In the genomic region with DNA sequence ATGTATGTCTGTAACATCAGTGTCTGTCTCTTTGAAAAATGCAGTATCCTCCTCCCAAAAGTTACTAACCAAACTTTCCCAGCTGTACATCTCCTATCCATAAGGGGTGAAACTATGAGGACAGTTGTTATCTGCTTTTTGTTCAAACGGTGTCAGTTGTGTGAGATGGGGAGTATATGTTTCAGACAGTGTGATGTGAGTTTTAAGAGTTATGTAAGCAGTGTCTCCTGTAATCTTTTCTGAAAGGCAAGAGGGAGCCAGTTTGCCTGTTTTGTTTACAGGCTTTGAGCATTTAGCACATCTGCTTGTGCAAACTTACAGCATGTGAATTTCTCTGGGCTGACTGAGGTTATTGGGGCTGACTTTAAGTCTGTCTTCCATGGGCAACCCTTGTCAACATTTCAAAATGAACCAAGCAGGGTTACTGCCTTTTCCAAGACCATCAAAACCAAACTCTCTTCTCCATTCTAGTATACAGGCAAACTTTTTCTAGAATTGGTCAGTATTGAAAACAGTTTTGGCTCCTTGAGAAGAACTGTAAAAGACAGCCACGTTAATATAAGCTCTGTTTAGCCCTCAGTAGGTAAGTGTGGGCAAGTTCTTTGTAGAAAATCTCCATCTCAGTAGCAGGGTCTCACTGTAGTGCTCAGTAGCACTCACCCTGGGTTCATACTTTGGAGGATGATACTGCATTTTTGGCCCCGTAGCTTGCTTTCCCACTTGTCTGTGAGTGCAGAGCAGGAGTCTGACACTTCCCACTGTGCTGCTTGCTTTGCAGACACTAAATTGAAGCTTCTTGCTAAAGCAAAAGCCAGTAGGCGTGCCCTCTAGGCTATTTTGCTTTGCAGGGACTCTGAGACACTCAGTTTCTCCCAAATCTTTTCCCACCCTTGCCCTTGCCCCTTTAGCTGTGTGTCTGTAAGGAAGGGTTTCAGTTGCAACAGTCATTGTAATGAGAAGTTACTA, we compare ENCODE assay signal across 8 cellular contexts. TPM values are rescaled to one million over a fixed set of nuclear protein-coding genes. Genes with fewer than 3 reads are reported as not detected.
DNase-seq lines count a peak whose midpoint lies in the region; ATAC-seq, FAIRE-seq and TF ChIP-seq lines count a peak whose summit lies in the region.

No MANE protein-coding gene starts in this region.

- TF ChIP-seq CTCF in endothelial cell of umbilical vein (IDR thresholded peaks at IDR 0.05; ENCODE audit: extremely low read depth in 1 of 2, insufficient read depth in 1 of 2, low read depth in 1 of 2, low read length in 2 of 2) (no peak), GM20000 (IDR thresholded peaks at IDR 0.05; ENCODE audit: extremely low read depth, missing control alignments) (no peak)

- no peak overlapping the region for H3K4me3 ChIP-seq in endothelial cell of umbilical vein (replicated peaks in 1 of 3; ENCODE audit: insufficient read depth in 1 of 3, low read depth in 1 of 3, low read length in 3 of 3)

- intact Hi-C loops in endothelial cell of umbilical vein (cut with micrococcal nuclease): no loop called here

- peaks cover 28% of the 10 kb centered on the region for H3K4me1 ChIP-seq in endothelial cell of umbilical vein (ENCODE audit: control insufficient read depth, extremely low read depth, insufficient read depth, low read length)

- no peak overlapping the region for H3K9ac ChIP-seq in endothelial cell of umbilical vein (replicated peaks; ENCODE audit: extremely low read depth, insufficient read depth, low read length)

- no peak overlapping the region for H3K4me2 ChIP-seq in endothelial cell of umbilical vein (ENCODE audit: insufficient read depth, low read length)

- peak; percentile 31 for FAIRE-seq in endothelial cell of umbilical vein (lab: Jason Lieb, UNC)

- H3K79me2 ChIP-seq in endothelial cell of umbilical vein (ENCODE audit: control insufficient read depth, insufficient read depth, low read length): no peaks in the 10 kb centered on the region

- H3K27me3 ChIP-seq in endothelial cell of umbilical vein (ENCODE audit: control insufficient read depth in 2 of 2, insufficient read depth in 2 of 2, low read length in 2 of 2): no peaks in the 10 kb centered on the region

- CTCF ChIA-PET in T-cell (lab: Charles Lee) (interaction anchor here (0.6 to 2.3 kb wide), 10 partner anchors 9 to 165 kb away, joined by 3 to 13 read pairs (median 4); partner anchors contain the start of gene MRPS14 (in 1 of the 2)), endothelial cell of umbilical vein (lab: Charles Lee) (interaction anchor here (1.0 to 1.3 kb wide), 3 partner anchors 11 to 18 kb away, joined by 3 to 5 read pairs (median 5); no protein-coding TSS in a partner anchor)

- no peaks in the 10 kb centered on the region for H3K27me3 Mint-ChIP-seq in T-cell

- DNase-seq in ELF-1 (ENCODE audit: low read depth, low spot score) (peak; percentile 40), T-cell (peak in 24 of 34 experiments; percentile 5 to 54 (median 33)), endothelial cell of umbilical vein (ENCODE audit: low read depth, low spot score) (no peak), occipital lobe (lab: John Stamatoyannopoulos, UW) (peak; percentile 8), AG08396 (ENCODE audit: low spot score) (no peak), GM20000 (ENCODE audit: low spot score) (no peak), NCI-H226 (no peak)
- no peak for DNase-seq in activated CD8-positive, alpha-beta memory T cell treated with anti-CD3 and anti-CD28 coated beads for 24 hours

- H3K4me1 Mint-ChIP-seq in T-cell: peaks cover 69 to 74% (median 70%) of the 10 kb centered on the region in 3 donors

- H3K36me3 Mint-ChIP-seq in T-cell: peaks cover 9% of the 10 kb centered on the region

- dilution Hi-C loops in endothelial cell of umbilical vein (cut with MboI; ENCODE audit: extremely low pct_ligation_motif_present, low sequenced_read_pairs): no loop called here

- no peaks in the 10 kb centered on the region for H3K9me3 ChIP-seq in endothelial cell of umbilical vein (replicated peaks; ENCODE audit: control insufficient read depth, insufficient read depth, low read length)

- peak overlapping the region; percentile 91 to 99 for H3K27ac Mint-ChIP-seq in T-cell

- peak overlapping the region; percentile 70 to 91 (median 83) for H3K4me3 Mint-ChIP-seq in T-cell

- no peak overlapping the region for H2AFZ ChIP-seq in endothelial cell of umbilical vein (ENCODE audit: low read depth, low read length)

- no peak for TF ChIP-seq POLR2A in endothelial cell of umbilical vein (IDR thresholded peaks at IDR 0.05; ENCODE audit: low read depth, low read length)

- H4K20me1 ChIP-seq in endothelial cell of umbilical vein (replicated peaks; ENCODE audit: control insufficient read depth, extremely low read depth, insufficient read depth, low read length): no peaks in the 10 kb centered on the region

- H3K27ac ChIP-seq in endothelial cell of umbilical vein (ENCODE audit: insufficient read depth, low read depth, low read length): no peak overlapping the region

- no peaks in the 10 kb centered on the region for H3K36me3 ChIP-seq in endothelial cell of umbilical vein (ENCODE audit: control insufficient read depth in 2 of 2, extremely low read depth in 1 of 2, insufficient read depth in 2 of 2, low read length in 2 of 2)

- POLR2A ChIA-PET in T-cell (lab: Charles Lee): interaction anchor here (0.7 to 5.9 kb wide), 8 partner anchors 8 to 166 kb away, joined by 3 to 58 read pairs (median 4); partner anchors contain the start of gene CACYBP (in 2 of the 2)
- POLR2A ChIA-PET in endothelial cell of umbilical vein (lab: Charles Lee): no interaction called here

- H3K9me3 Mint-ChIP-seq in T-cell: no peaks in the 10 kb centered on the region

- no TSS peak for BruUV-seq in endothelial cell of umbilical vein (replicated peaks; lab: Mats Ljungman, UMichigan)

- ATAC-seq in T-cell (replicated peaks in 1 of 4): peak; percentile 25 to 49 (median 34)

- H3K9me1 ChIP-seq in endothelial cell of umbilical vein (replicated peaks; ENCODE audit: control insufficient read depth, extremely low read depth, insufficient read depth, low read length): no peaks in the 10 kb centered on the region

TF ChIP-seq in endothelial cell of umbilical vein, 7 proteins besides CTCF, POLR2A, EP300 and RAD21:
- TF ChIP-seq POLR2AphosphoS5 (IDR thresholded peaks at IDR 0.05; ENCODE audit: insufficient read depth, low read depth, low read length) (no peak), GATA2 (IDR thresholded peaks at IDR 0.05; ENCODE audit: insufficient read depth, insufficient read length, low read depth, low read length) (no peak), EZH2 (IDR thresholded peaks at IDR 0.05; ENCODE audit: borderline replicate concordance, low read depth, low read length, severe bottlenecking) (no peak), MYC (IDR thresholded peaks at IDR 0.05; ENCODE audit: low read depth, low read length) (no peak), JUN (IDR thresholded peaks at IDR 0.05; ENCODE audit: borderline replicate concordance, insufficient read depth, insufficient read length, low read depth) (no peak), FOS (IDR thresholded peaks at IDR 0.05; ENCODE audit: borderline replicate concordance, insufficient read depth, low read length) (no peak)
- TF ChIP-seq, protein P1, sequence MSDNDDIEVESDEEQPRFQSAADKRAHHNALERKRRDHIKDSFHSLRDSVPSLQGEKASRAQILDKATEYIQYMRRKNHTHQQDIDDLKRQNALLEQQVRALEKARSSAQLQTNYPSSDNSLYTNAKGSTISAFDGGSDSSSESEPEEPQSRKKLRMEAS (IDR thresholded peaks at IDR 0.05; ENCODE audit: insufficient read depth, insufficient read length): no peak

RNA-seq across cellular contexts. Expression of gene CACYBP, which starts 34.5 kb away (rescaled TPM):
- total RNA-seq in T-cell (10 to 100 TPM; 60.3 to 91.7 (median 75.8) TPM), endothelial cell of umbilical vein (149 and 173 TPM in 2 replicates), occipital lobe (103 TPM)
- polyA plus RNA-seq in endothelial cell of umbilical vein: 14.7 and 29.5 TPM in 2 replicates
- polyA plus RNA-seq in endothelial cell of umbilical vein (2011; cell fraction: cytosol; rRNA removed): 53.5 and 62.5 TPM in 2 replicates
- polyA plus RNA-seq in endothelial cell of umbilical vein (2011; cell fraction: nucleus; rRNA removed): 24.4 and 34.4 TPM in 2 replicates
- 170 and 180 TPM in 2 replicates for polyA plus RNA-seq in endothelial cell of umbilical vein (2012)
- polyA minus RNA-seq in endothelial cell of umbilical vein: 6.7 and 7.0 TPM in 2 replicates
- 54.7 TPM for polyA minus RNA-seq in endothelial cell of umbilical vein (2011; cell fraction: cytosol; rRNA and poly(A)+ RNA removed)
- 10.7 and 13.4 TPM in 2 replicates for polyA minus RNA-seq in endothelial cell of umbilical vein (2011; cell fraction: nucleus; rRNA and poly(A)+ RNA removed)

RNA-seq across cellular contexts. Expression of gene MRPS14, which starts 57.9 kb away (rescaled TPM):
- total RNA-seq in T-cell (10 to 100 TPM; 14.3 to 28.8 (median 25.8) TPM), endothelial cell of umbilical vein (31.6 and 31.8 TPM in 2 replicates), occipital lobe (51.0 TPM)
- 24.7 and 29.5 TPM in 2 replicates for polyA plus RNA-seq in endothelial cell of umbilical vein
- 26.5 and 30.6 TPM in 2 replicates for polyA plus RNA-seq in endothelial cell of umbilical vein (2011; cell fraction: cytosol; rRNA removed)
- 15.9 and 20.6 TPM in 2 replicates for polyA plus RNA-seq in endothelial cell of umbilical vein (2011; cell fraction: nucleus; rRNA removed)
- polyA plus RNA-seq in endothelial cell of umbilical vein (2012): 34.4 and 43.6 TPM in 2 replicates
- 15.0 and 20.1 TPM in 2 replicates for polyA minus RNA-seq in endothelial cell of umbilical vein
- polyA minus RNA-seq in endothelial cell of umbilical vein (2011; cell fraction: cytosol; rRNA and poly(A)+ RNA removed): 12.0 TPM
- polyA minus RNA-seq in endothelial cell of umbilical vein (2011; cell fraction: nucleus; rRNA and poly(A)+ RNA removed): 10.0 and 13.1 TPM in 2 replicates

Comparison
In these comparisons a context has a peak if more than half of its experiments do, and no peak if none do; other contexts are left out.
1. DNase-seq: peak in ELF-1 (single experiment), T-cell (24 of 34) and occipital lobe (single experiment); none in endothelial cell of umbilical vein (single experiment), AG08396 (single experiment), GM20000 (single experiment), NCI-H226 (single experiment) and activated CD8-positive, alpha-beta memory T cell treated with anti-CD3 and anti-CD28 coated beads for 24 hours (single experiment).